In the genomic region with DNA sequence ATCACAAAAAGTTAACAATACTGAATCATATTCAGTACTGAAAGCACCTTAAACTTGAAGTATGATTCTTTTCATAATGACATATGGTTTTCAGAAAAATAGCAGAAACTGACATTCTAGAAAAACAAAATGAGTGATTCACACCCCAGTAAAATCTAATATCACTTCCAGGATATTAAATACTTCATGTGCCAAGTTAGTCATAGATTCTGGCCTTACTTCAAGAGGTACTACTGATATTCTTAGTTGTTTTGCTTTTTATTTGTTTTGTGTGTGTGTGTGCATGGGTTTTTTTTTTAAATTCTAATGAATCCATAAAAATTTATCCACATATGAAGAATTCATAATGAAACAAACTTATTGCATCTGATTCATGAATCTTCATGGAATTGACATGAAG, we compare ENCODE assay signal across 23 cellular contexts.
"Had no signal": no experiment of that assay in that cellular context is flagged by ENCODE, and none has a peak within 500 bp of the region (broad histone marks: within the 10 kb centered on the region; RNA-seq: fewer than 3 reads in every experiment).

No MANE protein-coding gene starts in this region.

- H3K27me3 ChIP-seq: adrenal gland, body of pancreas, neutrophil, testis, upper lobe of left lung had no signal

- ATAC-seq: body of pancreas; effector memory CD8-positive, alpha-beta T cell; left ventricle myocardium superior; natural killer cell; stimulated activated naive CD8-positive, alpha-beta T cell treated with anti-CD3 and anti-CD28 coated beads, Interleukin-15, Interleukin-2, amounts not matched to agents 100 U/mL and 50 U/mL, for 24 hours had no signal

- H3K4me3 ChIP-seq: adrenal gland, body of pancreas, skin epidermis, testis, upper lobe of left lung had no signal

- DNase-seq: activated CD4-positive, alpha-beta T cell treated with anti-CD3 and anti-CD28 coated beads for 1 hour; activated CD4-positive, alpha-beta T cell treated with anti-CD3 and anti-CD28 coated beads, Interleukin-2, amount 50 U/mL, for 48 hours; activated naive CD4-positive, alpha-beta T cell treated with anti-CD3 and anti-CD28 coated beads, Interleukin-2, amount 10 ng/mL, durations not matched to agents 7 days and 5 days; adrenal gland; body of pancreas; effector memory CD8-positive, alpha-beta T cell; erythroblast; foreskin melanocyte; kidney glomerular epithelial cell; left ventricle myocardium superior; mesenchymal stem cell; natural killer cell; posterior cingulate gyrus; retina; stimulated activated CD4-positive, alpha-beta T cell treated with anti-CD3 and anti-CD28 coated beads, Interleukin-15, amount 100 ng/mL, for 24 hours; stimulated activated CD4-positive, alpha-beta T cell treated with anti-CD3 and anti-CD28 coated beads, Interleukin-4, amount 100 ng/mL, for 4 hours; stimulated activated CD8-positive, alpha-beta memory T cell treated with anti-CD3 and anti-CD28 coated beads, Interleukin-4, amount 100 ng/mL, for 48 hours; stimulated activated naive CD8-positive, alpha-beta T cell treated with anti-CD3 and anti-CD28 coated beads, Interleukin-15, Interleukin-2, amounts not matched to agents 100 U/mL and 50 U/mL, for 24 hours; testis; upper lobe of left lung had no signal

- H3K4me1 ChIP-seq: adrenal gland, body of pancreas, testis, upper lobe of left lung had no signal

- H3K9me3 ChIP-seq: adrenal gland, body of pancreas, neutrophil, testis, upper lobe of left lung had no signal

- H3K27ac ChIP-seq: adrenal gland, body of pancreas, neutrophil, skin epidermis, testis, upper lobe of left lung, VCaP had no signal

- H3K36me3 ChIP-seq: adrenal gland, neutrophil, upper lobe of left lung had no signal
